10 cellular contexts compared by ENCODE assay signal in genomic region chr19:40366697-40367561, GRCh38. TPM values are rescaled to one million over a fixed set of nuclear protein-coding genes. Genes with fewer than 3 reads are reported as not detected.
DNase-seq lines count a peak whose midpoint lies in the region; ATAC-seq and TF ChIP-seq lines count a peak whose summit lies in the region.
"Had no signal": no experiment of that assay in that cellular context is flagged by ENCODE, and none has a peak within 500 bp of the region (broad histone marks: within the 10 kb centered on the region; RNA-seq: fewer than 3 reads in every experiment).

No MANE protein-coding gene starts in this region.

- no peak for ATAC-seq in naive thymus-derived CD4-positive, alpha-beta T cell

- H3K36me3 Mint-ChIP-seq in dendritic cell treated with granulocyte-macrophage colony-stimulating factor and Interleukin-4, amounts not matched to agents 40 ng/mL and 50 ng/mL, for 4 days (ENCODE audit: low read depth): peaks cover 65% of the 10 kb centered on the region
- peaks cover 1 to 35% (median 13%) of the 10 kb centered on the region in 5 donors for H3K36me3 Mint-ChIP-seq in naive thymus-derived CD4-positive, alpha-beta T cell

- peaks cover 77% of the 10 kb centered on the region for H3K4me1 Mint-ChIP-seq in dendritic cell treated with granulocyte-macrophage colony-stimulating factor and Interleukin-4, amounts not matched to agents 40 ng/mL and 50 ng/mL, for 4 days (ENCODE audit: low read depth)
- H3K4me1 Mint-ChIP-seq in naive thymus-derived CD4-positive, alpha-beta T cell: peaks cover 10 to 32% (median 16%) of the 10 kb centered on the region in 7 donors

- H2AFZ ChIP-seq in GM23248: no peak overlapping the region

- TF ChIP-seq POLR2A in stomach (IDR thresholded peaks at IDR 0.05): no peak

- 43 to 56% methylated on average over 19 to 23 of the region's 27 CpGs for WGBS in mesodermal cell (ENCODE audit: insufficient coverage in 2 of 2), 2 experiments
- 86% methylated on average over 25 to 27 of the region's 27 CpGs for WGBS in GM23248 (ENCODE audit: low coverage in 1 of 2, low lambda C conversion rate in 2 of 2, missing lambda C conversion rate in 2 of 2), 2 experiments
- 83 to 91% (median 88%) methylated on average over 17 to 27 of the region's 27 CpGs for WGBS in stomach, 5 donors

- CTCF ChIA-PET in A673 (lab: Charles Lee): interaction anchor here (0.6 to 1.4 kb wide), 2 partner anchors 61 to 138 kb away, joined by 3 to 8 read pairs; no protein-coding TSS in a partner anchor
- CTCF ChIA-PET in naive thymus-derived CD4-positive, alpha-beta T cell (lab: Charles Lee): no interaction called here

- no peak overlapping the region for H3K4me2 ChIP-seq in GM23248 (ENCODE audit: unreplicated experiment)

- peak overlapping the region; percentile 62 for H3K4me3 ChIP-seq in A673 (ENCODE audit: low read depth, low read length, poor library complexity, severe bottlenecking)
- H3K4me3 ChIP-seq in mesodermal cell (ENCODE audit: extremely low read depth, insufficient read depth, low read length, poor library complexity, severe bottlenecking): peak overlapping the region; percentile 58
- H3K4me3 ChIP-seq in naive thymus-derived CD4-positive, alpha-beta T cell (ENCODE audit: low read length): no peak overlapping the region
- H3K4me3 ChIP-seq in GM23248: no peak overlapping the region
- peak overlapping the region in 2 of 4 donors; percentile 44 to 45 for H3K4me3 ChIP-seq in stomach
- H3K4me3 ChIP-seq: BLaER1 treated with 17β-estradiol and CSF1 and Interleukin-3, amounts not matched to agents 10 nM and 100 nM had no signal

- no peak for TF ChIP-seq EP300 in stomach (IDR thresholded peaks at IDR 0.05)

- no peaks in the 10 kb centered on the region for H4K20me1 ChIP-seq in GM23248 (ENCODE audit: insufficient read depth)

- H3K9me3 Mint-ChIP-seq in dendritic cell treated with granulocyte-macrophage colony-stimulating factor and Interleukin-4, amounts not matched to agents 40 ng/mL and 50 ng/mL, for 4 days: no peaks in the 10 kb centered on the region
- H3K9me3 Mint-ChIP-seq in naive thymus-derived CD4-positive, alpha-beta T cell: no peaks in the 10 kb centered on the region

- BruUV-seq in A673 (replicated peaks; lab: Mats Ljungman, UMichigan): no TSS peak

- in situ Hi-C loops in GM23248 (cut with MboI): no loop called here

- POLR2A ChIA-PET in A673 (lab: Charles Lee; ENCODE audit: low non-redundant PET): no interaction called here
- POLR2A ChIA-PET in naive thymus-derived CD4-positive, alpha-beta T cell (lab: Charles Lee): no interaction called here

- no peak overlapping the region for H3K9ac ChIP-seq in GM23248

- no peaks in the 10 kb centered on the region for H3K27me3 Mint-ChIP-seq in dendritic cell treated with granulocyte-macrophage colony-stimulating factor and Interleukin-4, amounts not matched to agents 40 ng/mL and 50 ng/mL, for 4 days
- no peaks in the 10 kb centered on the region for H3K27me3 Mint-ChIP-seq in naive thymus-derived CD4-positive, alpha-beta T cell

- H3K27me3 ChIP-seq in A673 (replicated peaks; ENCODE audit: insufficient read depth, low read depth, low read length, poor library complexity): no peaks in the 10 kb centered on the region
- no peaks in the 10 kb centered on the region for H3K27me3 ChIP-seq in naive thymus-derived CD4-positive, alpha-beta T cell (ENCODE audit: control insufficient read depth in 2 of 2, insufficient read depth in 2 of 2, low read length in 2 of 2)
- no peaks in the 10 kb centered on the region for H3K27me3 ChIP-seq in GM23248 (replicated peaks; ENCODE audit: insufficient read depth)
- no peaks in the 10 kb centered on the region for H3K27me3 ChIP-seq in stomach
- H3K27me3 ChIP-seq: BLaER1 treated with 17β-estradiol and CSF1 and Interleukin-3, amounts not matched to agents 10 nM and 100 nM had no signal

- peak overlapping the region; percentile 73 for H3K4me3 Mint-ChIP-seq in dendritic cell treated with granulocyte-macrophage colony-stimulating factor and Interleukin-4, amounts not matched to agents 40 ng/mL and 50 ng/mL, for 4 days
- H3K4me3 Mint-ChIP-seq in naive thymus-derived CD4-positive, alpha-beta T cell: peak overlapping the region in 2 of 10 donors; percentile 17 to 29

- H3K36me3 ChIP-seq in A673 (ENCODE audit: insufficient read depth, low read length, poor library complexity, severe bottlenecking) (peaks cover 41% of the 10 kb centered on the region), mesodermal cell (ENCODE audit: control insufficient read depth, insufficient read depth, low read length) (peaks cover 49% of the 10 kb centered on the region), GM23248 (ENCODE audit: low read depth) (peaks cover 3% of the 10 kb centered on the region; the same call in 1 of the 2 replicates), stomach (peaks cover 29 to 61% (median 55%) of the 10 kb centered on the region in 4 donors)
- H3K36me3 ChIP-seq in naive thymus-derived CD4-positive, alpha-beta T cell (ENCODE audit: control insufficient read depth in 2 of 3, insufficient read depth in 3 of 3, low read length in 3 of 3): peaks cover 0 to 55% (median 0%) of the 10 kb centered on the region in 3 experiments

- H3K9me3 ChIP-seq in A673 (ENCODE audit: low read depth, low read length, poor library complexity, severe bottlenecking) (no peaks in the 10 kb centered on the region), mesodermal cell (ENCODE audit: control insufficient read depth, low read length) (no peaks in the 10 kb centered on the region), GM23248 (ENCODE audit: low read depth) (no peaks in the 10 kb centered on the region), stomach (no peaks in the 10 kb centered on the region)
- no peaks in the 10 kb centered on the region for H3K9me3 ChIP-seq in naive thymus-derived CD4-positive, alpha-beta T cell (ENCODE audit: control insufficient read depth in 2 of 3, low read length in 3 of 3)
- H3K9me3 ChIP-seq: BLaER1 treated with 17β-estradiol and CSF1 and Interleukin-3, amounts not matched to agents 10 nM and 100 nM had no signal

- H3K4me1 ChIP-seq in A673 (ENCODE audit: insufficient read depth, low read length, poor library complexity, severe bottlenecking): peaks cover 14% of the 10 kb centered on the region
- peaks cover 23% of the 10 kb centered on the region for H3K4me1 ChIP-seq in mesodermal cell (ENCODE audit: control insufficient read depth, insufficient read depth, low read length, poor library complexity, severe bottlenecking)
- H3K4me1 ChIP-seq in naive thymus-derived CD4-positive, alpha-beta T cell (ENCODE audit: control insufficient read depth in 2 of 2, insufficient read depth in 2 of 2, low read length in 2 of 2): no peaks in the 10 kb centered on the region
- H3K4me1 ChIP-seq in GM23248 (ENCODE audit: insufficient read depth): no peaks in the 10 kb centered on the region
- peaks cover 0 to 28% (median 17%) of the 10 kb centered on the region in 4 donors for H3K4me1 ChIP-seq in stomach

- peak overlapping the region; percentile 83 for H3K27ac ChIP-seq in A673 (ENCODE audit: low read depth, low read length, poor library complexity, severe bottlenecking)
- peak overlapping the region; percentile 87 for H3K27ac ChIP-seq in mesodermal cell (ENCODE audit: low read depth, low read length, severe bottlenecking)
- H3K27ac ChIP-seq in naive thymus-derived CD4-positive, alpha-beta T cell (ENCODE audit: low read depth, low read length): no peak overlapping the region
- no peak overlapping the region for H3K27ac ChIP-seq in GM23248
- peak overlapping the region in 1 of 5 donors; percentile 56 for H3K27ac ChIP-seq in stomach
- H3K27ac ChIP-seq: BLaER1 treated with 17β-estradiol and CSF1 and Interleukin-3, amounts not matched to agents 10 nM and 100 nM had no signal

- DNase-seq in A673 (ENCODE audit: low spot score): peak; percentile 72
- peak; percentile 17 for DNase-seq in NCI-H1417 treated with DMSO at 0.1 percent for 48 hours (lab: John Stamatoyannopoulos, UW)
- DNase-seq in DMS153 (lab: John Stamatoyannopoulos, UW): no peak
- DNase-seq in naive thymus-derived CD4-positive, alpha-beta T cell: no peak
- DNase-seq in GM23248: no peak
- DNase-seq in stomach: no peak
- DNase-seq: effector CD8-positive, alpha-beta T cell had no signal

- intact Hi-C loops in A673 (cut with micrococcal nuclease; ENCODE audit: unreplicated experiment): no loop called here
- intact Hi-C loops in dendritic cell treated with granulocyte-macrophage colony-stimulating factor and Interleukin-4, amounts not matched to agents 40 ng/mL and 50 ng/mL, for 4 days (cut with micrococcal nuclease): loop anchor here (5.0 to 10.0 kb wide), 2 partner anchors 60 to 78 kb away; partner anchors contain the start of gene SERTAD3
- intact Hi-C loops in naive thymus-derived CD4-positive, alpha-beta T cell (cut with micrococcal nuclease): no loop called here
- intact Hi-C loops in stomach (cut with DNase I; ENCODE audit: low total_unique reads): no loop called here

- H3K79me2 ChIP-seq in GM23248 (ENCODE audit: insufficient read depth): no peaks in the 10 kb centered on the region

- peak overlapping the region; percentile 81 for H3K27ac Mint-ChIP-seq in dendritic cell treated with granulocyte-macrophage colony-stimulating factor and Interleukin-4, amounts not matched to agents 40 ng/mL and 50 ng/mL, for 4 days
- peak overlapping the region in 1 of 9 donors; percentile 48 for H3K27ac Mint-ChIP-seq in naive thymus-derived CD4-positive, alpha-beta T cell

- TF ChIP-seq CTCF in A673 (conservative IDR thresholded peaks at IDR 0.05; ENCODE audit: low read depth, low read length) (peak; percentile 40), stomach (IDR thresholded peaks at IDR 0.05) (no peak)

- H3F3A ChIP-seq in GM23248 (ENCODE audit: insufficient read depth): no peaks in the 10 kb centered on the region

- no peaks in the 10 kb centered on the region for H3K9me2 ChIP-seq in GM23248 (ENCODE audit: insufficient read depth)

RNA-seq across cellular contexts. Expression of gene PLD3, which starts 18.4 kb away (rescaled TPM):
- total RNA-seq in A673 (2021) (310 and 334 TPM in 2 replicates), stomach (100 to 1,000 TPM in 4 of 5 donors, 10 to 100 TPM in 1; 95.6 to 273 (median 257) TPM)
- 445 TPM for polyA plus RNA-seq in mesodermal cell (2013, experiment 1 of 2)
- polyA plus RNA-seq in mesodermal cell (2013, experiment 2 of 2): 367 TPM
- total RNA-seq in naive thymus-derived CD4-positive, alpha-beta T cell: 100 to 1,000 TPM in 3 of 5 experiments, 10 to 100 TPM in 2; 75.4 to 137 (median 114) TPM
- polyA plus RNA-seq in naive thymus-derived CD4-positive, alpha-beta T cell: 10 to 100 TPM; 60.1 to 82.1 TPM
- 483 and 536 TPM in 2 replicates for total RNA-seq in GM23248 (2014; rRNA removed; shearing (Covaris generic))
- polyA plus RNA-seq in GM23248 (2016; fragmentation: Nextera tagmentation; extraction: Ambion mirVana) (361 and 373 TPM in 2 replicates), stomach (10 to 100 TPM; 58.8 to 85.2 (median 74.9) TPM)

RNA-seq across cellular contexts. Expression of gene C19orf47, which starts 18.7 kb away (rescaled TPM):
- total RNA-seq in A673 (2021): 26.5 and 30.8 TPM in 2 replicates
- polyA plus RNA-seq in mesodermal cell (2013, experiment 1 of 2): 11.8 TPM
- polyA plus RNA-seq in mesodermal cell (2013, experiment 2 of 2): 10.3 TPM
- total RNA-seq in naive thymus-derived CD4-positive, alpha-beta T cell: 10 to 100 TPM; 12.6 to 20.3 (median 15.8) TPM
- polyA plus RNA-seq in naive thymus-derived CD4-positive, alpha-beta T cell: 10 to 100 TPM in 1 of 2 donors, 1 to 10 TPM in 1; 9.1 to 13.2 TPM
- total RNA-seq in GM23248 (2014; rRNA removed; shearing (Covaris generic)): 6.2 and 13.2 TPM in 2 replicates
- 10.9 and 11.2 TPM in 2 replicates for polyA plus RNA-seq in GM23248 (2016; fragmentation: Nextera tagmentation; extraction: Ambion mirVana)
- total RNA-seq in stomach: 10 to 100 TPM in 1 of 5 donors, 1 to 10 TPM in 3, under 1 TPM in 1; 0.58 to 59.7 (median 4.5) TPM
- 10 to 100 TPM in 2 of 3 donors, 1 to 10 TPM in 1; 9.6 to 14.8 (median 14.4) TPM for polyA plus RNA-seq in stomach

RNA-seq across cellular contexts. Expression of gene HIPK4, which starts 23.1 kb away (rescaled TPM):
- total RNA-seq in A673 (2021): 0.15 TPM in 1 of 2 replicates, not detected in the other
- polyA plus RNA-seq in mesodermal cell (2013, experiment 1 of 2): 0.18 TPM
- polyA plus RNA-seq in mesodermal cell (2013, experiment 2 of 2): not detected
- under 1 TPM in 2 of 5 experiments, not detected in 3; 0.12 to 0.24 TPM for total RNA-seq in naive thymus-derived CD4-positive, alpha-beta T cell
- not detected for polyA plus RNA-seq in naive thymus-derived CD4-positive, alpha-beta T cell
- total RNA-seq in GM23248 (2014; rRNA removed; shearing (Covaris generic)): 0.43 TPM in 1 of 2 replicates, not detected in the other
- 0.08 and 0.19 TPM in 2 replicates for polyA plus RNA-seq in GM23248 (2016; fragmentation: Nextera tagmentation; extraction: Ambion mirVana)
- not detected for total RNA-seq in stomach
- under 1 TPM; 0.05 to 0.46 (median 0.12) TPM for polyA plus RNA-seq in stomach

RNA-seq across cellular contexts. Expression of gene PRX, which starts 46.2 kb away (rescaled TPM):
- total RNA-seq in A673 (2021) (2.5 and 3.9 TPM in 2 replicates), stomach (1 to 10 TPM in 4 of 5 donors, not detected in 1; 4.3 to 8.6 (median 6.3) TPM)
- 7.8 TPM for polyA plus RNA-seq in mesodermal cell (2013, experiment 1 of 2)
- polyA plus RNA-seq in mesodermal cell (2013, experiment 2 of 2): 6.3 TPM
- 1 to 10 TPM in 4 of 5 experiments, under 1 TPM in 1; 0.85 to 4.0 (median 2.6) TPM for total RNA-seq in naive thymus-derived CD4-positive, alpha-beta T cell
- polyA plus RNA-seq in naive thymus-derived CD4-positive, alpha-beta T cell: under 1 TPM; 0.14 to 0.60 TPM
- total RNA-seq in GM23248 (2014; rRNA removed; shearing (Covaris generic)): 3.8 and 4.0 TPM in 2 replicates
- polyA plus RNA-seq in GM23248 (2016; fragmentation: Nextera tagmentation; extraction: Ambion mirVana) (0.52 and 0.54 TPM in 2 replicates), stomach (1 to 10 TPM; 1.6 to 2.7 (median 2.1) TPM)

RNA-seq across cellular contexts. Expression of gene SERTAD1, which starts 58.9 kb away (rescaled TPM):
- total RNA-seq in A673 (2021) (9.6 and 16.5 TPM in 2 replicates), stomach (10 to 100 TPM in 1 of 5 donors, 1 to 10 TPM in 3, not detected in 1; 8.6 to 16.8 (median 9.7) TPM)
- polyA plus RNA-seq in mesodermal cell (2013, experiment 1 of 2): 13.6 TPM
- 10.5 TPM for polyA plus RNA-seq in mesodermal cell (2013, experiment 2 of 2)
- 10 to 100 TPM in 4 of 5 experiments, 1 to 10 TPM in 1; 8.1 to 30.9 (median 13.5) TPM for total RNA-seq in naive thymus-derived CD4-positive, alpha-beta T cell
- polyA plus RNA-seq in naive thymus-derived CD4-positive, alpha-beta T cell: 1 to 10 TPM; 3.3 to 6.9 TPM
- total RNA-seq in GM23248 (2014; rRNA removed; shearing (Covaris generic)): 31.7 and 40.2 TPM in 2 replicates
- polyA plus RNA-seq in GM23248 (2016; fragmentation: Nextera tagmentation; extraction: Ambion mirVana) (34.5 and 36.2 TPM in 2 replicates), stomach (10 to 100 TPM; 11.2 to 36.5 (median 25.2) TPM)

Comparison
In these comparisons a context has a peak if more than half of its experiments do, and no peak if none do; other contexts are left out.
1. DNase-seq: peak in A673 (single experiment) and NCI-H1417 treated with DMSO at 0.1 percent for 48 hours (single experiment); none in DMS153 (single experiment), naive thymus-derived CD4-positive, alpha-beta T cell (0 of 9), GM23248 (single experiment) and stomach (single experiment).
2. H3K27ac ChIP-seq: peak in A673 (single experiment) and mesodermal cell (single experiment); none in naive thymus-derived CD4-positive, alpha-beta T cell (single experiment) and GM23248 (single experiment).
3. H3K4me3 ChIP-seq: peak in A673 (single experiment) and mesodermal cell (single experiment); none in naive thymus-derived CD4-positive, alpha-beta T cell (single experiment) and GM23248 (single experiment).